In the genomic region with DNA sequence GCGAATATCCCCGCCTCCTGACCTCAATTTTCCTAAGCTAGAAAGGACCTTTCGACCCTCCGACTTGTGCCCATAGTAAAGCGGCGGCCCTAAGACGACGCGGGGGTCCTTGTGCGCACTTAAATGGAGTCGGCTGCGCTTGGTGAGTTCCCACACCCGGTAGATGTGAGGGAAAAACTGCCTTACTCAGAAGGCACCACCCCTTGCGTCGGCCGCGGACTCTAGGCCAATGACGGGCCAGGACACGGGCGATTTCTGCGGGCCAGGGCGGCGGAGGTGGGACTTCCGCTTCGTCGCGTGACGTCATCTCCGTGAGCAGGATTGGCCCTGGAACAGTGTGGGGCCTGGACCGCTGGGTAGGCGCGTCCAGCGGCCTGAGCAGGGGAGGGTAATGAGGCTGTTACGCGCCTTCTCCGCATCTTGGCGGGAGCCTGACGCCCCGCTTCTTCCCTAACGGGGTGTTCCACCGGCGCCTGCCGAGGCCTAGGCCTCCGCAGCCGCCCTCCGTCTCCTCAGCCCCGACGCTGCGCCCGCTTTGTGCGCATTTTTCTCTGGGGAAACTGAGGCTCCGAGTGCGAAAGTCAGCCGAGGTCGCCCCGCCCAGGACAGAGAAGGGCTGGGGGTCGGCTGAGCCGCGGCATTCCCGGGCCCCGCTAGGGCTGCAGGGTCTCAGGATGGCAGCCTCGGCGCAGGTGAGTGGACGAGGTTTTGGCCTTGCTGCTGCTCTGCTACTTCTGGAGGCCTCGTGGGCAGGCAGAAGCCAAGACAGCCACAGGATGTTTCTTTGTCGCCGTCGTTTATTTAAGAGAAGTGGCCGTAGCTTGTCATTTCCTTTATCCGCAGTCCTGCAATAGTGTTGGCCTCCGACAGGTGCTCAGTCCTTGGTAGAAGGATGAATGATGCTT, we compare ENCODE assay signal across 8 cellular contexts.
A peak's percentile ranks its signal among the peaks of the same experiment; 100 is the strongest.
DNase-seq lines count a peak whose midpoint lies in the region; ATAC-seq and TF ChIP-seq lines count a peak whose summit lies in the region.

TSS of gene ZNF543 (plus strand) at position 293 of the 905 bp plus-strand sequence. CDS start at position 675, 382 bp downstream.

- H3K4me1 ChIP-seq in BLaER1, result peaks cover 28% of the 10 kb centered on the region

- H4K20me1 ChIP-seq in BLaER1, result peaks cover 50% of the 10 kb centered on the region

- H3K27me3 ChIP-seq in BLaER1, result peaks cover 20% of the 10 kb centered on the region
- H3K27me3 ChIP-seq in layer of hippocampus (ENCODE audit: control insufficient read depth, insufficient read depth, low read length), result no peaks in the 10 kb centered on the region

- DNase-seq in GM19240 (ENCODE audit: insufficient read length, low spot score) (peak; percentile 99), NCI-H524 treated with DMSO at 0.1 percent for 48 hours (lab: John Stamatoyannopoulos, UW) (peak; percentile 82), coronary artery (ENCODE audit: low spot score) (peak; percentile 97)
- peak; percentile 95 for DNase-seq in activated CD4-positive, alpha-beta T cell treated with anti-CD3 and anti-CD28 coated beads for 48 hours
- DNase-seq in stimulated activated CD4-positive, alpha-beta T cell treated with anti-CD3 and anti-CD28 coated beads, Interleukin-1b, Interleukin-23, amount 100 ng/mL, for 24 hours (ENCODE audit: low read depth in 4 of 4, low spot score in 1 of 4), result peak; percentile 77 to 88 (median 85)

- H3K9me3 ChIP-seq in BLaER1, result no peaks in the 10 kb centered on the region

- peak within 1 kb of the TSS; percentile 87 for H3K4me3 ChIP-seq in BLaER1
- H3K4me3 ChIP-seq in coronary artery, result peak within 1 kb of the TSS; percentile 80

- ATAC-seq in HG03457 (IDR thresholded peaks at IDR 0.05; ENCODE audit: unreplicated experiment), result peak; percentile 92

- peak within 1 kb of the TSS; percentile 91 for H3K9ac ChIP-seq in BLaER1

- peaks cover 30% of the 10 kb centered on the region for H3K36me3 ChIP-seq in BLaER1

- TF ChIP-seq CTCF in coronary artery (IDR thresholded peaks at IDR 0.05), result no peak

- peak within 1 kb of the TSS; percentile 98 for H3K4me2 ChIP-seq in BLaER1

- H3K27ac ChIP-seq in BLaER1, result peak within 1 kb of the TSS; percentile 87
- H3K27ac ChIP-seq in coronary artery, result peak within 1 kb of the TSS; percentile 91
- H3K27ac ChIP-seq in layer of hippocampus (ENCODE audit: low read depth, low read length), result peak within 1 kb of the TSS; percentile 81

Comparison
In these comparisons a context has a peak if more than half of its experiments do, and no peak if none do; other contexts are left out.
1. Peak in every context shown above with its lines: DNase-seq, ATAC-seq, H3K4me3 ChIP-seq and H3K27ac ChIP-seq.